13 cellular contexts compared by ENCODE assay signal in the genomic region with DNA sequence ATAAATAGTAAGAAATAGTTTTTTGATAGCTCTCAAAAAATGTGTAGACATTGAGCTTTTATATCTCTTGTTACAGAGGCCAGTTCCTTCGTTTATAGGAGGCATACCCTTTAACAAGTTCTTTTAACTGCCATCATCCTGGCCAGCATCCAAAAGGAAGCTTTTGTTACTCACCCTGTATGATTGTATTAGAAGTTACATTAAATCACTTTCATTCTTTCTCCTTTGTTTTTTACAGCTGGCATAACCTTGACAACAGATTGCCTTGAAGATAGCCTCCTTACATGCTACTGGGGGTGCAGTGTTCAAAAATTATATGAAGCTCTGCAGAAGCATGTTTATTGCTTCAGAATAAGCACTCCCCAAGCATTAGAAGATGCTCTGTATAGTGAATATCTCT. TPM values are rescaled to one million over a fixed set of nuclear protein-coding genes. Genes with fewer than 3 reads are reported as not detected.
DNase-seq lines count a peak whose midpoint lies in the region; ATAC-seq, FAIRE-seq and TF ChIP-seq lines count a peak whose summit lies in the region.
"Had no signal": no experiment of that assay in that cellular context is flagged by ENCODE, and none has a peak within 500 bp of the region (broad histone marks: within the 10 kb centered on the region; RNA-seq: fewer than 3 reads in every experiment).

No MANE protein-coding gene starts in this region.

- TF ChIP-seq EP300 in A549 (IDR thresholded peaks at IDR 0.05): no peak

- no peaks in the 10 kb centered on the region for H3K27me3 ChIP-seq in adipocyte (replicated peaks; ENCODE audit: control insufficient read depth, insufficient read depth, low read length)

- TF ChIP-seq POLR2A in A549 (IDR thresholded peaks at IDR 0.05; ENCODE audit: low read length): no peak

- no peaks in the 10 kb centered on the region for H3K4me1 ChIP-seq in A549
- H3K4me1 ChIP-seq in adipocyte (ENCODE audit: control insufficient read depth, insufficient read depth, low read length): no peaks in the 10 kb centered on the region
- H3K4me1 ChIP-seq: psoas muscle had no signal

- no peak overlapping the region for H3K9ac ChIP-seq in adipocyte (ENCODE audit: low read length)

- TF ChIP-seq CTCF in A549 (IDR thresholded peaks at IDR 0.05): no peak

- no peak overlapping the region for H3K4me2 ChIP-seq in A549

- ATAC-seq in A549: no peak
- no peak for ATAC-seq in HG02571 (IDR thresholded peaks at IDR 0.05; ENCODE audit: unreplicated experiment)
- no peak for ATAC-seq in T-helper 17 cell
- ATAC-seq: psoas muscle had no signal

- no peak for DNase-seq in A549 (ENCODE audit: low read depth in 1 of 2, low spot score in 1 of 2)
- DNase-seq in HCEC 1CT: peak; percentile 59
- DNase-seq in adipocyte (ENCODE audit: low read depth): peak; percentile 24
- peak; percentile 78 for DNase-seq in glomerular endothelial cell (ENCODE audit: extremely low read depth, low read depth, low spot score)
- DNase-seq in NCI-H2029 treated with DMSO at 0.1 percent for 48 hours (lab: John Stamatoyannopoulos, UW): no peak
- DNase-seq in T-helper 17 cell: no peak
- DNase-seq in activated CD4-positive, CD25-positive, alpha-beta regulatory T cell (lab: John Stamatoyannopoulos, UW): no peak
- DNase-seq: activated naive CD8-positive, alpha-beta T cell treated with anti-CD3 and anti-CD28 coated beads, Interleukin-2, amount 10 ng/mL, durations not matched to agents 7 days and 5 days; DMS53; psoas muscle had no signal

- TF ChIP-seq RAD21 in A549 (conservative IDR thresholded peaks at IDR 0.05 in 1 of 2, IDR thresholded peaks at IDR 0.05 in 1 of 2): no peak

- H3K27me3 Mint-ChIP-seq in T-helper 17 cell: no peaks in the 10 kb centered on the region
- H3K27me3 Mint-ChIP-seq: activated naive CD8-positive, alpha-beta T cell treated with anti-CD3 and anti-CD28 coated beads, Interleukin-2, amount 10 ng/mL, durations not matched to agents 7 days and 5 days; dendritic cell treated with granulocyte-macrophage colony-stimulating factor and Interleukin-4, amounts not matched to agents 40 ng/mL and 50 ng/mL, for 4 days had no signal

- H3K36me3 ChIP-seq in adipocyte (ENCODE audit: control insufficient read depth, insufficient read depth, low read length, severe bottlenecking): peaks cover 11% of the 10 kb centered on the region

- H3K27ac ChIP-seq in A549: no peak overlapping the region
- H3K27ac ChIP-seq: psoas muscle had no signal

- H3K9me3 ChIP-seq in A549 (no peaks in the 10 kb centered on the region), adipocyte (ENCODE audit: control insufficient read depth, low read length) (no peaks in the 10 kb centered on the region), T-helper 17 cell (ENCODE audit: control insufficient read depth, low read length, poor library complexity, severe bottlenecking) (no peaks in the 10 kb centered on the region)
- H3K9me3 ChIP-seq: psoas muscle had no signal

- 32% methylated on average over 1 of the region's 1 CpG for WGBS in A549 (ENCODE audit: missing lambda C conversion rate)

- CTCF ChIA-PET in A549 (lab: Yijun Ruan, JAX): interaction anchor here (1.3 to 1.6 kb wide), 3 partner anchors 243 to 276 kb away, joined by 4 read pairs; no protein-coding TSS in a partner anchor

- H3K36me3 Mint-ChIP-seq in T-helper 17 cell (ENCODE audit: low read depth): peaks cover 2% of the 10 kb centered on the region

- peak; percentile 61 for FAIRE-seq in A549 (lab: Jason Lieb, UNC)
- FAIRE-seq: islet of Langerhans had no signal

- POLR2A ChIA-PET in A549 (lab: Yijun Ruan, JAX): interaction anchor here (1.1 kb wide), 1 partner anchor 20 kb away, joined by 4 read pairs; the partner anchor contains the start of gene CGRRF1

- H3K4me3 ChIP-seq in A549 (no peak overlapping the region), adipocyte (ENCODE audit: low read length) (no peak overlapping the region)
- H3K4me3 ChIP-seq: psoas muscle had no signal

- H3K4me1 Mint-ChIP-seq in T-helper 17 cell: peaks cover 9% of the 10 kb centered on the region

- H3K27ac Mint-ChIP-seq in T-helper 17 cell: no peak overlapping the region
- H3K27ac Mint-ChIP-seq: activated naive CD8-positive, alpha-beta T cell treated with anti-CD3 and anti-CD28 coated beads, Interleukin-2, amount 10 ng/mL, durations not matched to agents 7 days and 5 days; dendritic cell treated with granulocyte-macrophage colony-stimulating factor and Interleukin-4, amounts not matched to agents 40 ng/mL and 50 ng/mL, for 4 days had no signal

- H3K4me3 Mint-ChIP-seq in T-helper 17 cell: no peak overlapping the region
- H3K4me3 Mint-ChIP-seq: activated naive CD8-positive, alpha-beta T cell treated with anti-CD3 and anti-CD28 coated beads, Interleukin-2, amount 10 ng/mL, durations not matched to agents 7 days and 5 days; dendritic cell treated with granulocyte-macrophage colony-stimulating factor and Interleukin-4, amounts not matched to agents 40 ng/mL and 50 ng/mL, for 4 days had no signal

TF ChIP-seq in A549, 52 proteins besides CTCF, POLR2A, EP300 and RAD21:
- TF ChIP-seq ELK1 (IDR thresholded peaks at IDR 0.05; ENCODE audit: low read depth, low read length): no peak
- TF ChIP-seq HOXA7 (CRISPR knock-in tag; IDR thresholded peaks at IDR 0.05): no peak
- no peak for TF ChIP-seq CEBPB (IDR thresholded peaks at IDR 0.05)
- TF ChIP-seq RARB (CRISPR knock-in tag; IDR thresholded peaks at IDR 0.05): no peak
TF ChIP-seq in A549: peak in this region for 0.

RNA-seq across cellular contexts. Expression of gene CGRRF1, which starts 20.1 kb away (rescaled TPM):
- polyA plus RNA-seq in A549 (2011; rRNA removed) (35.4 and 35.9 TPM in 2 replicates), A549 (2017; fragmentation: RNase III; extraction: RNeasy Plus Mini Kit Qiagen cat#74134 plus additional on column Dnase treatment) (15.4 to 18.2 TPM (median 15.8 TPM) in 3 replicates)
- polyA plus RNA-seq in A549 (2012; cell fraction: cytosol; rRNA removed): 4.7 and 5.9 TPM in 2 replicates
- 2.6 and 4.0 TPM in 2 replicates for polyA plus RNA-seq in A549 (2012; cell fraction: nucleus; rRNA removed)
- polyA minus RNA-seq in A549 (2011; rRNA and poly(A)+ RNA removed): 9.6 and 10.1 TPM in 2 replicates
- total RNA-seq in glomerular endothelial cell (13.1 and 13.7 TPM in 2 replicates), T-helper 17 cell (10 to 100 TPM; 28.3 to 35.8 TPM)

RNA-seq across cellular contexts. Expression of gene SAMD4A, which starts 37.1 kb away (rescaled TPM):
- polyA plus RNA-seq in A549 (2011; rRNA removed): 3.9 and 5.3 TPM in 2 replicates
- polyA plus RNA-seq in A549 (2012; cell fraction: cytosol; rRNA removed): 2.4 and 3.2 TPM in 2 replicates
- polyA plus RNA-seq in A549 (2012; cell fraction: nucleus; rRNA removed): 7.7 and 10.7 TPM in 2 replicates
- 5.4 to 8.0 TPM (median 6.1 TPM) in 3 replicates for polyA plus RNA-seq in A549 (2017; fragmentation: RNase III; extraction: RNeasy Plus Mini Kit Qiagen cat#74134 plus additional on column Dnase treatment)
- polyA minus RNA-seq in A549 (2011; rRNA and poly(A)+ RNA removed): 16.6 and 23.5 TPM in 2 replicates
- total RNA-seq in glomerular endothelial cell: 51.2 and 92.2 TPM in 2 replicates
- 1 to 10 TPM; 6.5 to 6.9 TPM for total RNA-seq in T-helper 17 cell

RNA-seq across cellular contexts. Expression of gene GMFB, which starts 41.0 kb away (rescaled TPM):
- 35.3 and 45.5 TPM in 2 replicates for polyA plus RNA-seq in A549 (2011; rRNA removed)
- polyA plus RNA-seq in A549 (2012; cell fraction: cytosol; rRNA removed): 7.0 TPM in 2 replicates
- polyA plus RNA-seq in A549 (2012; cell fraction: nucleus; rRNA removed): 3.9 and 6.6 TPM in 2 replicates
- polyA plus RNA-seq in A549 (2017; fragmentation: RNase III; extraction: RNeasy Plus Mini Kit Qiagen cat#74134 plus additional on column Dnase treatment): 56.8 to 66.7 TPM (median 62.3 TPM) in 3 replicates
- polyA minus RNA-seq in A549 (2011; rRNA and poly(A)+ RNA removed): 10.9 and 11.4 TPM in 2 replicates
- 79.6 and 90.5 TPM in 2 replicates for total RNA-seq in glomerular endothelial cell
- 10 to 100 TPM; 25.4 to 42.5 TPM for total RNA-seq in T-helper 17 cell

Comparison
In these comparisons a context has a peak if more than half of its experiments do, and no peak if none do; other contexts are left out.
1. DNase-seq: peak in HCEC 1CT (single experiment), adipocyte (single experiment) and glomerular endothelial cell (single experiment); none in A549 (0 of 2), NCI-H2029 treated with DMSO at 0.1 percent for 48 hours (single experiment), T-helper 17 cell (0 of 3) and activated CD4-positive, CD25-positive, alpha-beta regulatory T cell (0 of 4).